ENCODE assay signal across 8 cellular contexts in the genomic region with DNA sequence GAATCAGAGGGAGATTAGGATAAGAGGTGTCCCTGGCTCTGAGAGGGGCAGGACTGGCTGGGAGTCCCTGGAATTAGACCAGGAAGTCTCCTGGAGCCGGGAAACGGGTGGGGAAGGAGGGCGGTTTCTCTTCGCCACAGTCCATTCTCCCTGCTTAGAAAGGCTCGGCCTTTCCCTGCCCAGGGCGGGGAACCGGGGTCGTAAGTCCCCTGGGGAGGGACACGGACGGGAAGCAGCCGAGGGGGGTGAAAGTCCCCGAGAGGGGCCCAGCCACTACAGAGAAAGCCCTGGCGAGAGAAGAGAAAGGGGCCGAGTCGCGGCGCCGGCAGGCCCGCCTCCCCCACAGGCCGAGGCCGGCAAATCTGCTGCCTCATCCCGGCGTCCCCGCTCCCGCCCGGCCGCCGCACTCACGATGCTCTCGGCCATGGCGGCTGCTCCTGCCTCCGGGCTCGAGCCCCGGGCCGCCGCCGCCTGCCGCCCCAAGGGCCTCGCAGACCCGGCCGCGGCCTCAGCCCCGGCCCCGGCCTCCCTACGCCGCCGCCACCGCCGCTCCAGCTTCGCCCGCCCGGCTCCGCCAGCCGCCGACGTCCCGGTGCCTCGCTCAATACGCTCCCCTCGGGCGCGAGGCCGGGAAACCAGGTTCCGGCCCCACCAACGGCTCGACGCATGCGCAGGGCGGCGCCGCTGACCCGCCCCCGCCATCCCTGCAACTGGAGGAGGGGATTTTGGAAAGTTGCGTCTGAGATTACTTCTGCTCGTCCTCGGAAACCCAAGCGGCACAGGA. TPM values are rescaled to one million over a fixed set of nuclear protein-coding genes. Genes with fewer than 3 reads are reported as not detected.
DNase-seq lines count a peak whose midpoint lies in the region; ATAC-seq, FAIRE-seq and TF ChIP-seq lines count a peak whose summit lies in the region.

TSS of gene NPLOC4 (minus strand) at position 608 of the 784 bp plus-strand sequence. CDS start at position 426, 182 bp downstream.
TSS of gene TSPAN10 (plus strand) at position 692 of the 784 bp plus-strand sequence. CDS start 5,217 bp downstream, outside the sequence.

- no peaks in the 10 kb centered on the region for H3K9me3 Mint-ChIP-seq in activated CD8-positive, alpha-beta T cell treated with anti-CD3 and anti-CD28 coated beads, Interleukin-2, amount 10 ng/mL, durations not matched to agents 7 days and 5 days (ENCODE audit: insufficient read depth)

- peaks cover 11% of the 10 kb centered on the region for H3K36me3 Mint-ChIP-seq in activated CD8-positive, alpha-beta T cell treated with anti-CD3 and anti-CD28 coated beads, Interleukin-2, amount 10 ng/mL, durations not matched to agents 7 days and 5 days (ENCODE audit: low read depth)

- FAIRE-seq in GM19239 (lab: Jason Lieb, UNC): peak; percentile 81

- CTCF ChIA-PET in activated CD8-positive, alpha-beta T cell treated with anti-CD3 and anti-CD28 coated beads, Interleukin-2, amount 10 ng/mL, durations not matched to agents 7 days and 5 days (lab: Charles Lee): interaction anchor here (1.3 kb wide), 1 partner anchor 36 kb away, joined by 3 read pairs; no protein-coding TSS in a partner anchor

- no peaks in the 10 kb centered on the region for H3K9me3 ChIP-seq in BE2C

- ATAC-seq in HG03521 (IDR thresholded peaks at IDR 0.05; ENCODE audit: unreplicated experiment): peak; percentile 93
- peak; percentile 96 for ATAC-seq in activated CD8-positive, alpha-beta T cell treated with anti-CD3 and anti-CD28 coated beads, Interleukin-2, amount 10 ng/mL, durations not matched to agents 7 days and 5 days

- H3K27me3 ChIP-seq in BE2C: no peaks in the 10 kb centered on the region

- H3K27me3 Mint-ChIP-seq in activated CD8-positive, alpha-beta T cell treated with anti-CD3 and anti-CD28 coated beads, Interleukin-2, amount 10 ng/mL, durations not matched to agents 7 days and 5 days (ENCODE audit: low read depth): no peaks in the 10 kb centered on the region

- DNase-seq in BE2C: peak; percentile 90
- DNase-seq in GM19239 (ENCODE audit: insufficient read length, low spot score): peak; percentile 97
- peak; percentile 91 for DNase-seq in NCI-H774 (lab: John Stamatoyannopoulos, UW)
- peak; percentile 83 for DNase-seq in activated CD8-positive, alpha-beta T cell treated with anti-CD3 and anti-CD28 coated beads, Interleukin-2, amount 10 ng/mL, durations not matched to agents 7 days and 5 days
- peak; percentile 69 for DNase-seq in effector CD4-positive, alpha-beta T cell
- peak; percentile 84 to 89 for DNase-seq in lung microvascular endothelial cell (ENCODE audit: low read depth in 2 of 2)
- DNase-seq in stimulated activated CD4-positive, alpha-beta T cell treated with anti-CD3 and anti-CD28 coated beads, TNF-alpha, amount 100 ng/mL, for 4 hours (ENCODE audit: low read depth in 3 of 3): peak; percentile 74 to 89 (median 76)

- peaks cover 2% of the 10 kb centered on the region for H3K36me3 ChIP-seq in BE2C

- POLR2A ChIA-PET in activated CD8-positive, alpha-beta T cell treated with anti-CD3 and anti-CD28 coated beads, Interleukin-2, amount 10 ng/mL, durations not matched to agents 7 days and 5 days (lab: Charles Lee): interaction anchor here (1.0 to 1.9 kb wide), 3 partner anchors 22 to 29 kb away, joined by 3 to 9 read pairs (median 5); partner anchors contain the start of genes CCDC137 and OXLD1

- H3K27ac Mint-ChIP-seq in activated CD8-positive, alpha-beta T cell treated with anti-CD3 and anti-CD28 coated beads, Interleukin-2, amount 10 ng/mL, durations not matched to agents 7 days and 5 days: peak within 1 kb of the TSS; percentile 81

- peak within 1 kb of the TSS; percentile 90 for H3K4me3 Mint-ChIP-seq in activated CD8-positive, alpha-beta T cell treated with anti-CD3 and anti-CD28 coated beads, Interleukin-2, amount 10 ng/mL, durations not matched to agents 7 days and 5 days

- TF ChIP-seq CTCF in BE2C (IDR thresholded peaks at IDR 0.05; ENCODE audit: low read depth, low read length): no peak

- peaks cover 2% of the 10 kb centered on the region; the same call in 1 of the 2 replicates for H3K4me1 ChIP-seq in BE2C

- peak within 1 kb of the TSS; percentile 88 for H3K4me3 ChIP-seq in BE2C (ENCODE audit: low read depth, low read length)

- peaks cover 26% of the 10 kb centered on the region for H3K4me1 Mint-ChIP-seq in activated CD8-positive, alpha-beta T cell treated with anti-CD3 and anti-CD28 coated beads, Interleukin-2, amount 10 ng/mL, durations not matched to agents 7 days and 5 days (ENCODE audit: low read depth)

RNA-seq across cellular contexts. Expression of gene NPLOC4, which starts in this region (rescaled TPM):
- 94.9 TPM for polyA plus RNA-seq in BE2C (2012; ENCODE audit: insufficient read depth, insufficient read length, low read depth)
- 100 to 1,000 TPM; 113 TPM for total RNA-seq in activated CD8-positive, alpha-beta T cell treated with anti-CD3 and anti-CD28 coated beads, Interleukin-2, amount 10 ng/mL, durations not matched to agents 7 days and 5 days
- 51.2 and 61.5 TPM in 2 replicates for total RNA-seq in lung microvascular endothelial cell

RNA-seq across cellular contexts. Expression of gene TSPAN10, which starts in this region (rescaled TPM):
- polyA plus RNA-seq in BE2C (2012; ENCODE audit: insufficient read depth, insufficient read length, low read depth): not detected
- 1 to 10 TPM; 1.2 TPM for total RNA-seq in activated CD8-positive, alpha-beta T cell treated with anti-CD3 and anti-CD28 coated beads, Interleukin-2, amount 10 ng/mL, durations not matched to agents 7 days and 5 days
- 0.22 and 0.99 TPM in 2 replicates for total RNA-seq in lung microvascular endothelial cell

Comparison
In these comparisons a context has a peak if more than half of its experiments do, and no peak if none do; other contexts are left out.
1. Peak in every context shown above with its lines: DNase-seq, ATAC-seq and H3K4me3 ChIP-seq.